8 cellular contexts compared by ENCODE assay signal in the genomic region with DNA sequence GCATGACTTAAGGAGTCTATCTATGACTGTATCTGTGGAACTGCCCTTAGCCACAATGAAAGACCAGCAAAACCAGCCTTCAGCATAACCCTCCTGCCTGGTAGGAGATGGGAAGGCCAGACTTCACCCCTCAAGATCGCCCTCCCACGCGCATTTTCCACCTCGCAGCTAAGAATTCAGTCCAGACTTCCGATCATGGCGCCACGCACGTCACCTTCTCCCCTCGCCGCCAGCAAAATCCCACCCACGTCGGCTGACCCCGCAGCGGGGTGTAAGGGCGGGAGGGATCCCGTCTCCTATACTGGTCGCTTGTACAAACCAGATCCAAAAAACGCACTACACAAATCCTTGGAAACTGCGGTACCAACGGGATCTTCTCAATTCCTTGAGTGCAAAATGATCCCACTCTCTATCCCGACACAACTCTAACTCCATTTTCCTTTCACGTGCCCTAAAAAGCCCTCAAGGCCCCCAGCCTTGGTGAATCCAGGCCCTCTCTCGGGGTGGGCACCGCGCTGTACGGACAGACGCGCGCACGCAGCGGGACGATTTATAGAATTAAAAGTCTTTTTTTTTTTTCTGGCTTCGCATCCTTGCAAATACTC. TPM values are rescaled to one million over a fixed set of nuclear protein-coding genes. Genes with fewer than 3 reads are reported as not detected.
A peak's percentile ranks its signal among the peaks of the same experiment; 100 is the strongest.
DNase-seq lines count a peak whose midpoint lies in the region; ATAC-seq and TF ChIP-seq lines count a peak whose summit lies in the region.

No MANE protein-coding gene starts in this region.

- H3K27ac ChIP-seq in ectodermal cell (ENCODE audit: insufficient read depth, low read depth, low read length, poor library complexity, severe bottlenecking) = peak overlapping the region; percentile 89
- peak overlapping the region; percentile 90 for H3K27ac ChIP-seq in lower lobe of right lung

- peaks cover 24% of the 10 kb centered on the region for H3K4me1 Mint-ChIP-seq in activated CD4-positive, alpha-beta memory T cell treated with anti-CD3 and anti-CD28 coated beads for 36 hours (ENCODE audit: low read depth)

- H3K9me3 ChIP-seq in ectodermal cell (ENCODE audit: control insufficient read depth, low read length) (no peaks in the 10 kb centered on the region), lower lobe of right lung (no peaks in the 10 kb centered on the region)

- no peaks in the 10 kb centered on the region for H3K9me3 Mint-ChIP-seq in activated CD4-positive, alpha-beta memory T cell treated with anti-CD3 and anti-CD28 coated beads for 36 hours

- CTCF ChIA-PET in activated CD4-positive, alpha-beta memory T cell treated with anti-CD3 and anti-CD28 coated beads for 36 hours (lab: Charles Lee) = no interaction called here

- H3K4me1 ChIP-seq in ectodermal cell (ENCODE audit: control insufficient read depth, insufficient read depth, low read length) = peaks cover 10% of the 10 kb centered on the region
- H3K4me1 ChIP-seq in lower lobe of right lung = peaks cover 28% of the 10 kb centered on the region

- peak overlapping the region; percentile 78 for H3K27ac Mint-ChIP-seq in activated CD4-positive, alpha-beta memory T cell treated with anti-CD3 and anti-CD28 coated beads for 36 hours

- H3K27me3 Mint-ChIP-seq in activated CD4-positive, alpha-beta memory T cell treated with anti-CD3 and anti-CD28 coated beads for 36 hours = no peaks in the 10 kb centered on the region

- H3K4me3 Mint-ChIP-seq in activated CD4-positive, alpha-beta memory T cell treated with anti-CD3 and anti-CD28 coated beads for 36 hours = peak overlapping the region; percentile 98

- ATAC-seq in lower lobe of right lung (peak; percentile 31 to 35), GM21717 (IDR thresholded peaks at IDR 0.05; ENCODE audit: unreplicated experiment) (no peak), HG02973 (IDR thresholded peaks at IDR 0.05; ENCODE audit: unreplicated experiment) (no peak)

- WGBS in ectodermal cell, 2 experiments = 0% methylated on average over 33 of the region's 33 CpGs

- intact Hi-C loops in activated CD4-positive, alpha-beta memory T cell treated with anti-CD3 and anti-CD28 coated beads for 36 hours (cut with micrococcal nuclease) = loop anchor here (1.0 to 5.0 kb wide), 4 partner anchors 98 to 733 kb away; partner anchors contain the start of genes CARF, FAM117B and WDR12
- intact Hi-C loops in lower lobe of right lung (cut with DNase I) = no loop called here

- peak; percentile 73 for DNase-seq in G401 (ENCODE audit: low spot score)
- DNase-seq in NCI-H1930 (lab: John Stamatoyannopoulos, UW) = peak; percentile 12 to 32
- peak; percentile 64 for DNase-seq in activated CD4-positive, alpha-beta memory T cell treated with anti-CD3 and anti-CD28 coated beads for 36 hours
- DNase-seq in lower lobe of right lung = peak; percentile 68
- peak; percentile 51 for DNase-seq in stimulated activated CD4-positive, alpha-beta T cell treated with anti-CD3 and anti-CD28 coated beads, Interleukin-4, amount 100 ng/mL, for 24 hours

- H3K27me3 ChIP-seq in ectodermal cell (ENCODE audit: control insufficient read depth, insufficient read depth, low read length, poor library complexity, severe bottlenecking) = peaks cover 9% of the 10 kb centered on the region
- no peaks in the 10 kb centered on the region for H3K27me3 ChIP-seq in lower lobe of right lung (ENCODE audit: low read depth)

- no peak for TF ChIP-seq CTCF in lower lobe of right lung (IDR thresholded peaks at IDR 0.05)

- POLR2A ChIA-PET in activated CD4-positive, alpha-beta memory T cell treated with anti-CD3 and anti-CD28 coated beads for 36 hours (lab: Charles Lee) = interaction anchor here (1.4 kb wide), 1 partner anchor 36 kb away, joined by 3 read pairs; no protein-coding TSS in a partner anchor

- H3K4me3 ChIP-seq in ectodermal cell (ENCODE audit: insufficient read depth, low read depth, low read length) = peak overlapping the region; percentile 97
- peak overlapping the region; percentile 66 for H3K4me3 ChIP-seq in lower lobe of right lung

- in situ Hi-C loops in G401 (cut with HindIII; ENCODE audit: low sequenced_read_pairs) = no loop called here

- H3K36me3 ChIP-seq in ectodermal cell (ENCODE audit: control insufficient read depth, insufficient read depth, low read length) = no peaks in the 10 kb centered on the region
- no peaks in the 10 kb centered on the region for H3K36me3 ChIP-seq in lower lobe of right lung

- H3K36me3 Mint-ChIP-seq in activated CD4-positive, alpha-beta memory T cell treated with anti-CD3 and anti-CD28 coated beads for 36 hours = peaks cover 2% of the 10 kb centered on the region

RNA-seq across cellular contexts. Expression of gene BMPR2, which starts 1.0 kb away (rescaled TPM):
- 9.0 and 11.3 TPM in 2 replicates for total RNA-seq in G401 (2014; rRNA removed; shearing (Covaris generic))
- 1 to 10 TPM; 8.2 to 8.7 TPM for total RNA-seq in activated CD4-positive, alpha-beta memory T cell treated with anti-CD3 and anti-CD28 coated beads for 36 hours
- 7.6 TPM for polyA plus RNA-seq in ectodermal cell (2013, experiment 1 of 4)
- 7.4 TPM for polyA plus RNA-seq in ectodermal cell (2013, experiment 2 of 4)
- polyA plus RNA-seq in ectodermal cell (2013, experiment 3 of 4) = 8.1 TPM
- 10.9 TPM for polyA plus RNA-seq in ectodermal cell (2013, experiment 4 of 4)
- 137 TPM for total RNA-seq in lower lobe of right lung

Comparison
In these comparisons a context has a peak if more than half of its experiments do, and no peak if none do; other contexts are left out.
1. DNase-seq: peak in every context shown above with its lines; median percentile 73 in G401; 68 in lower lobe of right lung; 64 in activated CD4-positive, alpha-beta memory T cell treated with anti-CD3 and anti-CD28 coated beads for 36 hours; 51 in stimulated activated CD4-positive, alpha-beta T cell treated with anti-CD3 and anti-CD28 coated beads, Interleukin-4, amount 100 ng/mL, for 24 hours; 22 in NCI-H1930.
2. ATAC-seq: peak in lower lobe of right lung (2 of 2); none in GM21717 (single experiment) and HG02973 (single experiment).
3. RNA of gene BMPR2, which starts 1.0 kb away (total RNA-seq): 137 TPM in lower lobe of right lung (single experiment); 9.0 to 11.3 TPM in G401 and 8.2 to 8.7 TPM in activated CD4-positive, alpha-beta memory T cell treated with anti-CD3 and anti-CD28 coated beads for 36 hours; every median in the first group is over 10 times any median in the second.